Comparison of ENCODE assay signal across 14 cellular contexts in the genomic region with DNA sequence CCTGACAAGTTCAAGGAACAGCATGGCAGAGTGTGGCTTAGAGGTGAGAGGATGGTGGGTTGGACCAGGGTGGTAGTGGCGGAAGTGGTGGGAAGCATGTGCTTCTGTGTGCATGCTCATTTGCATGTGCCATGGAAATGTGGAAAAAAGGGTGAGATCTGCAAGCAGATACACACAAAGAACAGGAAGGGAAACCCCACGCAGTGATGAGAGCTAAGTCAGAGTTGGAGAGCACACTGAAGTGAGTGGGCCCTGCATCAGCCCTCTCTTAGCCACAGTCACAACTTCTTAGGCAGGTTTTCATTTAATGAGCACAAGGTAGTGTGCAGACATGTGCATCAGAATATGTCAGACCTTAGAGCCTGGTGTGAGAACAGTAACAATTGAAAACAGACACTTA.
"Had no signal": no experiment of that assay in that cellular context is flagged by ENCODE, and none has a peak within 500 bp of the region (broad histone marks: within the 10 kb centered on the region; RNA-seq: fewer than 3 reads in every experiment).

No MANE protein-coding gene starts in this region.

- H3K27ac Mint-ChIP-seq: activated naive CD8-positive, alpha-beta T cell treated with anti-CD3 and anti-CD28 coated beads, Interleukin-2, amount 10 ng/mL, durations not matched to agents 7 days and 5 days; activated T-cell treated with anti-CD3 and anti-CD28 coated beads, Interleukin-2, amount 50 U/mL, for 72 hours; nephron progenitor cell; type B pancreatic cell had no signal

- H3K27me3 Mint-ChIP-seq: activated naive CD8-positive, alpha-beta T cell treated with anti-CD3 and anti-CD28 coated beads, Interleukin-2, amount 10 ng/mL, durations not matched to agents 7 days and 5 days; type B pancreatic cell had no signal

- DNase-seq: activated naive CD8-positive, alpha-beta T cell treated with anti-CD3 and anti-CD28 coated beads, Interleukin-2, amount 10 ng/mL, durations not matched to agents 7 days and 5 days; activated T-cell treated with anti-CD3 and anti-CD28 coated beads, Interleukin-2, amount 50 U/mL, for 72 hours; anterior cingulate cortex; dorsolateral prefrontal cortex; hippocampal formation; nephron progenitor cell; psoas muscle; stimulated activated CD4-positive, alpha-beta T cell treated with anti-CD3 and anti-CD28 coated beads, Interleukin-4, amount 100 ng/mL, for 1 hour; stimulated activated CD8-positive, alpha-beta memory T cell treated with anti-CD3 and anti-CD28 coated beads, Interleukin-4, amount 100 ng/mL, for 48 hours; stimulated activated naive CD8-positive, alpha-beta T cell treated with anti-CD3 and anti-CD28 coated beads, Interleukin-15, Interleukin-2, amounts not matched to agents 100 U/mL and 50 U/mL, for 24 hours had no signal

- H3K36me3 Mint-ChIP-seq: activated naive CD8-positive, alpha-beta T cell treated with anti-CD3 and anti-CD28 coated beads, Interleukin-2, amount 10 ng/mL, durations not matched to agents 7 days and 5 days had no signal

- H3K4me1 Mint-ChIP-seq: activated naive CD8-positive, alpha-beta T cell treated with anti-CD3 and anti-CD28 coated beads, Interleukin-2, amount 10 ng/mL, durations not matched to agents 7 days and 5 days; nephron progenitor cell had no signal

- H3K27ac ChIP-seq: breast epithelium, dorsolateral prefrontal cortex, psoas muscle, suprapubic skin had no signal

- H3K4me3 ChIP-seq: breast epithelium, dorsolateral prefrontal cortex, psoas muscle, suprapubic skin had no signal

- H3K9me3 ChIP-seq: breast epithelium, psoas muscle, suprapubic skin had no signal

- H3K36me3 ChIP-seq: breast epithelium, suprapubic skin had no signal

- H3K27me3 ChIP-seq: suprapubic skin had no signal

- H3K4me1 ChIP-seq: breast epithelium, psoas muscle, suprapubic skin had no signal

- ATAC-seq: psoas muscle; sciatic nerve; stimulated activated naive CD8-positive, alpha-beta T cell treated with anti-CD3 and anti-CD28 coated beads, Interleukin-15, Interleukin-2, amounts not matched to agents 100 U/mL and 50 U/mL, for 24 hours had no signal

- H3K4me3 Mint-ChIP-seq: activated naive CD8-positive, alpha-beta T cell treated with anti-CD3 and anti-CD28 coated beads, Interleukin-2, amount 10 ng/mL, durations not matched to agents 7 days and 5 days; activated T-cell treated with anti-CD3 and anti-CD28 coated beads, Interleukin-2, amount 50 U/mL, for 72 hours; nephron progenitor cell; type B pancreatic cell had no signal

- H3K9me3 Mint-ChIP-seq: activated naive CD8-positive, alpha-beta T cell treated with anti-CD3 and anti-CD28 coated beads, Interleukin-2, amount 10 ng/mL, durations not matched to agents 7 days and 5 days; activated T-cell treated with anti-CD3 and anti-CD28 coated beads, Interleukin-2, amount 50 U/mL, for 72 hours; type B pancreatic cell had no signal
